22 cellular contexts compared by ENCODE assay signal in the genomic region with DNA sequence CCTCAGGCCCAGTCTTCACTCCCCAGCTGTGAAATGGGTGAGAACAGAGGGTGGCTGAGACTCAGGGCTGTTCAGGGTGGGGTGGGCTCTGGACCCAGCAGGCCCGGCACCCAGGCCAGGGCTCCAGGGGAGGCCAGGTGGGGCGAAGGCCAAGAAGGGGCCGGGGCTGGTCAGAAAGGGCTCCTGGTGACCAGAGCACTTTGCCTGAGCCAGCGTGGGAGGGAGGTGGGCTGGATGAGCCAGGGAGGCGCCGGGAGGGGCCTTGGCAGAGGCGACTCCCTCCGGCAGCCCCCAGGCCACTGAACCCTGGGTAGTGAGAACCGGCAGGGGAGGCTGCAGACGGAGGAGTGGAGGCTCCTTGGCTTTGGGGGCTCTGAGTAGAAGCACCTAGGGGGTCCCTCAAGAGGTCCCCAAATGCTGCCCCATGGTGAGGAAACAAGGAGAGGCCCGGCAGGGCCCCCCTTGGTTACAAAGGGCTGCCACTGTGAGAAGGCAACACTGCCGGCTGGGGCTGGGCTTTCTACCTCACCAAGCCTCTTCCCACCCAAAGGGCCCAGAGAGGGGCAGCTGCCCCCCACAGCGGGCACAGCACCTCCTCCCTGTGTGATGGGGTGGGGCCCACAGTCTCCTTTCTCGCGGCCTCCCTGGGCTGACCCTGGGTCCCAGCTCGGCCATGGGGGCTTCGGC. TPM values are rescaled to one million over a fixed set of nuclear protein-coding genes. Genes with fewer than 3 reads are reported as not detected.
DNase-seq lines count a peak whose midpoint lies in the region; ATAC-seq and TF ChIP-seq lines count a peak whose summit lies in the region.
"Had no signal": no experiment of that assay in that cellular context is flagged by ENCODE, and none has a peak within 500 bp of the region (broad histone marks: within the 10 kb centered on the region; RNA-seq: fewer than 3 reads in every experiment).

No MANE protein-coding gene starts in this region.

- POLR2A ChIA-PET in PC-9 (lab: Charles Lee; ENCODE audit: unreplicated experiment), result no interaction called here

- ATAC-seq in stimulated activated naive CD8-positive, alpha-beta T cell treated with anti-CD3 and anti-CD28 coated beads, Interleukin-15, amount 100 ng/mL, for 72 hours, result peak; percentile 13
- ATAC-seq in stimulated activated naive CD8-positive, alpha-beta T cell treated with anti-CD3 and anti-CD28 coated beads, Interleukin-15, Interleukin-2, amounts not matched to agents 100 U/mL and 50 U/mL, for 24 hours, result no peak
- no peak for ATAC-seq in right cardiac atrium
- no peak for ATAC-seq in activated T-helper 17 cell treated with anti-CD3 and anti-CD28 coated beads, Interleukin-2, amount 50 U/mL, for 72 hours (replicated peaks)
- ATAC-seq: activated T-cell treated with anti-CD3 and anti-CD28 coated beads, Interleukin-2, amount 50 U/mL, for 4 hours; GM12878; GM23338 had no signal

- H3K27me3 ChIP-seq in right cardiac atrium (ENCODE audit: control insufficient read depth, insufficient read depth), result no peaks in the 10 kb centered on the region
- H3K27me3 ChIP-seq in rectal smooth muscle tissue (ENCODE audit: control insufficient read depth, insufficient read depth, low read length), result peaks cover 9% of the 10 kb centered on the region
- H3K27me3 ChIP-seq in PC-9 (ENCODE audit: insufficient read depth, low read depth), result 0 out of 2 replicates have a peak, but pooled peaks cover 11% of the 10 kb centered on the region

- no peak overlapping the region for H3K27ac Mint-ChIP-seq in stimulated activated naive CD8-positive, alpha-beta T cell treated with anti-CD3 and anti-CD28 coated beads, Interleukin-15, amount 100 ng/mL, for 72 hours
- no peak overlapping the region for H3K27ac Mint-ChIP-seq in activated T-helper 17 cell treated with anti-CD3 and anti-CD28 coated beads, Interleukin-2, amount 50 U/mL, for 72 hours
- H3K27ac Mint-ChIP-seq: GM23338 had no signal

- no TSS peak for BruUV-seq in PC-9 (replicated peaks; lab: Mats Ljungman, UMichigan)

- no peaks in the 10 kb centered on the region for H3F3A ChIP-seq in PC-9 (ENCODE audit: insufficient read depth, low read depth)

- no peak for TF ChIP-seq CTCF in PC-9 (conservative IDR thresholded peaks at IDR 0.05)

- H3K36me3 ChIP-seq in rectal smooth muscle tissue (ENCODE audit: control insufficient read depth, insufficient read depth, low read length), result no peaks in the 10 kb centered on the region
- H3K36me3 ChIP-seq in PC-9 (ENCODE audit: low read depth), result no peaks in the 10 kb centered on the region

- no peaks in the 10 kb centered on the region for H4K20me1 ChIP-seq in PC-9 (ENCODE audit: insufficient read depth)

- no peaks in the 10 kb centered on the region for H3K27me3 Mint-ChIP-seq in stimulated activated naive CD8-positive, alpha-beta T cell treated with anti-CD3 and anti-CD28 coated beads, Interleukin-15, amount 100 ng/mL, for 72 hours
- no peaks in the 10 kb centered on the region for H3K27me3 Mint-ChIP-seq in activated T-helper 17 cell treated with anti-CD3 and anti-CD28 coated beads, Interleukin-2, amount 50 U/mL, for 72 hours

- 67% methylated on average over 17 of the region's 17 CpGs for WGBS in right cardiac atrium

- no peaks in the 10 kb centered on the region for H3K9me3 ChIP-seq in right cardiac atrium (ENCODE audit: control insufficient read depth, low read length)
- H3K9me3 ChIP-seq in PC-9 (ENCODE audit: insufficient read depth, low read depth), result no peaks in the 10 kb centered on the region
- H3K9me3 ChIP-seq: Caco-2 had no signal

- no peak overlapping the region for H2AFZ ChIP-seq in PC-9
- H2AFZ ChIP-seq: GM23338 had no signal

- H3K4me2 ChIP-seq in PC-9, result no peak overlapping the region
- H3K4me2 ChIP-seq: GM23338 had no signal

- intact Hi-C loops in right cardiac atrium (cut with DNase I) (no loop called here), PC-9 (cut with micrococcal nuclease; ENCODE audit: unreplicated experiment) (loop anchor here (5.0 kb wide), 1 partner anchor 182 kb away; no protein-coding TSS in a partner anchor)

- H3K9me2 ChIP-seq in PC-9 (ENCODE audit: insufficient read depth), result no peaks in the 10 kb centered on the region

- H3K36me3 Mint-ChIP-seq in activated T-helper 17 cell treated with anti-CD3 and anti-CD28 coated beads, Interleukin-2, amount 50 U/mL, for 72 hours (ENCODE audit: low read depth), result peaks cover 16% of the 10 kb centered on the region
- H3K36me3 Mint-ChIP-seq: type B pancreatic cell had no signal

- CTCF ChIA-PET in PC-9 (lab: Charles Lee), result no interaction called here

- H3K4me1 ChIP-seq in right cardiac atrium (ENCODE audit: control insufficient read depth, insufficient read depth, low read length) (peaks cover 2% of the 10 kb centered on the region), rectal smooth muscle tissue (ENCODE audit: control insufficient read depth, insufficient read depth, low read length) (peaks cover 9% of the 10 kb centered on the region), PC-9 (replicated peaks; ENCODE audit: insufficient read depth) (no peaks in the 10 kb centered on the region)

- H3K4me3 Mint-ChIP-seq in stimulated activated naive CD8-positive, alpha-beta T cell treated with anti-CD3 and anti-CD28 coated beads, Interleukin-15, amount 100 ng/mL, for 72 hours, result no peak overlapping the region
- H3K4me3 Mint-ChIP-seq in activated T-helper 17 cell treated with anti-CD3 and anti-CD28 coated beads, Interleukin-2, amount 50 U/mL, for 72 hours, result no peak overlapping the region
- H3K4me3 Mint-ChIP-seq: activated T-cell treated with anti-CD3 and anti-CD28 coated beads, Interleukin-2, amount 50 U/mL, for 4 hours; GM23338; type B pancreatic cell had no signal

- no peaks in the 10 kb centered on the region for H3K79me2 ChIP-seq in PC-9 (ENCODE audit: low read depth)

- no peak overlapping the region for H3K9ac ChIP-seq in rectal smooth muscle tissue (ENCODE audit: low read length)

- DNase-seq in stimulated activated naive CD8-positive, alpha-beta T cell treated with anti-CD3 and anti-CD28 coated beads, Interleukin-15, amount 100 ng/mL, for 72 hours, result no peak
- no peak for DNase-seq in stimulated activated naive CD8-positive, alpha-beta T cell treated with anti-CD3 and anti-CD28 coated beads, Interleukin-15, Interleukin-2, amounts not matched to agents 100 U/mL and 50 U/mL, for 24 hours
- DNase-seq in right cardiac atrium, result peak; percentile 14 to 68 (median 60)
- no peak for DNase-seq in SKM-1 treated with dmso at 0.1 percent for 144 hours (lab: John Stamatoyannopoulos, UW; ENCODE audit: unreplicated experiment)
- DNase-seq in stimulated activated CD8-positive, alpha-beta memory T cell treated with anti-CD3 and anti-CD28 coated beads, Interleukin-4, amount 100 ng/mL, for 48 hours, result no peak
- no peak for DNase-seq in PC-9
- DNase-seq: activated CD4-positive, alpha-beta T cell treated with anti-CD3 and anti-CD28 coated beads, Interleukin-2, amount 50 U/mL, for 1 hour; activated T-cell treated with anti-CD3 and anti-CD28 coated beads, Interleukin-2, amount 50 U/mL, for 4 hours; Caco-2; NCI-H1694; NCI-H510A had no signal

- no peak overlapping the region for H3K4me3 ChIP-seq in right cardiac atrium (ENCODE audit: low read length)
- no peak overlapping the region for H3K4me3 ChIP-seq in rectal smooth muscle tissue (ENCODE audit: low read length)
- H3K4me3 ChIP-seq in PC-9, result no peak overlapping the region
- H3K4me3 ChIP-seq: GM12878, GM23338, SK-N-MC had no signal

- H3K9me3 Mint-ChIP-seq in stimulated activated naive CD8-positive, alpha-beta T cell treated with anti-CD3 and anti-CD28 coated beads, Interleukin-15, amount 100 ng/mL, for 72 hours, result no peaks in the 10 kb centered on the region
- H3K9me3 Mint-ChIP-seq in activated T-helper 17 cell treated with anti-CD3 and anti-CD28 coated beads, Interleukin-2, amount 50 U/mL, for 72 hours, result no peaks in the 10 kb centered on the region
- H3K9me3 Mint-ChIP-seq: activated T-cell treated with anti-CD3 and anti-CD28 coated beads, Interleukin-2, amount 50 U/mL, for 4 hours; GM23338; type B pancreatic cell had no signal

- H3K4me1 Mint-ChIP-seq in stimulated activated naive CD8-positive, alpha-beta T cell treated with anti-CD3 and anti-CD28 coated beads, Interleukin-15, amount 100 ng/mL, for 72 hours, result peaks cover 83% of the 10 kb centered on the region
- H3K4me1 Mint-ChIP-seq in activated T-helper 17 cell treated with anti-CD3 and anti-CD28 coated beads, Interleukin-2, amount 50 U/mL, for 72 hours, result peaks cover 17% of the 10 kb centered on the region

- H3K27ac ChIP-seq in right cardiac atrium (ENCODE audit: low read length) (no peak overlapping the region), rectal smooth muscle tissue (ENCODE audit: low read depth, low read length) (peak overlapping the region; percentile 8), PC-9 (no peak overlapping the region)
- H3K27ac ChIP-seq: SK-N-MC had no signal

RNA-seq across cellular contexts. Expression of a gene that starts 17.1 kb away (rescaled TPM):
- total RNA-seq in right cardiac atrium (under 1 TPM; 0.11 to 0.82 (median 0.24) TPM), PC-9 (2021) (not detected in 2 replicates)
- polyA plus RNA-seq in right cardiac atrium, result 0.81 TPM
- total RNA-seq in activated T-helper 17 cell treated with anti-CD3 and anti-CD28 coated beads, Interleukin-2, amount 50 U/mL, for 72 hours, result under 1 TPM in 1 of 2 donors, not detected in 1; 0.11 TPM
- total RNA-seq: Caco-2, G401, GM12878, GM23338, HT1080, mononuclear cell had no signal
- polyA plus RNA-seq: AG04450, GM23338, keratinocyte had no signal

RNA-seq across cellular contexts. Expression of a gene that starts 21.7 kb away (rescaled TPM):
- total RNA-seq in right cardiac atrium, result 10 to 100 TPM in 3 of 4 donors, 1 to 10 TPM in 1; 7.6 to 18.3 (median 14.8) TPM
- polyA plus RNA-seq in right cardiac atrium, result 11.7 TPM
- total RNA-seq in activated T-helper 17 cell treated with anti-CD3 and anti-CD28 coated beads, Interleukin-2, amount 50 U/mL, for 72 hours, result 100 to 1,000 TPM; 328 to 423 TPM
- total RNA-seq in PC-9 (2021), result 2.5 and 2.6 TPM in 2 replicates
- total RNA-seq: Caco-2, GM23338 had no signal
- polyA plus RNA-seq: AG04450 had no signal

RNA-seq across cellular contexts. Expression of a gene that starts 35.8 kb away (rescaled TPM):
- not detected for total RNA-seq in right cardiac atrium
- polyA plus RNA-seq in right cardiac atrium, result not detected
- not detected for total RNA-seq in activated T-helper 17 cell treated with anti-CD3 and anti-CD28 coated beads, Interleukin-2, amount 50 U/mL, for 72 hours
- 4.9 and 7.8 TPM in 2 replicates for total RNA-seq in PC-9 (2021)
- total RNA-seq: activated T-cell treated with anti-CD3 and anti-CD28 coated beads, Interleukin-2, amount 50 U/mL, for 4 hours; G401; GM23338; HT1080 had no signal
- polyA plus RNA-seq: AG04450, GM23338 had no signal

RNA-seq across cellular contexts. Expression of a gene that starts 39.8 kb away (rescaled TPM):
- total RNA-seq in right cardiac atrium (not detected), PC-9 (2021) (8.9 and 12.1 TPM in 2 replicates)
- not detected for polyA plus RNA-seq in right cardiac atrium
- total RNA-seq in activated T-helper 17 cell treated with anti-CD3 and anti-CD28 coated beads, Interleukin-2, amount 50 U/mL, for 72 hours, result not detected
- total RNA-seq: activated T-cell treated with anti-CD3 and anti-CD28 coated beads, Interleukin-2, amount 50 U/mL, for 4 hours; G401; GM12878; GM23338; HT1080; mononuclear cell had no signal
- polyA plus RNA-seq: AG04450, GM23338 had no signal

RNA-seq across cellular contexts. Expression of a gene that starts 45.0 kb away (rescaled TPM):
- total RNA-seq in right cardiac atrium (10 to 100 TPM in 3 of 4 donors, 1 to 10 TPM in 1; 9.0 to 58.7 (median 34.1) TPM), PC-9 (2021) (0.60 TPM in 1 of 2 replicates, not detected in the other)
- 63.1 TPM for polyA plus RNA-seq in right cardiac atrium
- 10 to 100 TPM in 1 of 2 donors, 1 to 10 TPM in 1; 2.1 to 26.2 TPM for total RNA-seq in activated T-helper 17 cell treated with anti-CD3 and anti-CD28 coated beads, Interleukin-2, amount 50 U/mL, for 72 hours
- total RNA-seq: activated T-cell treated with anti-CD3 and anti-CD28 coated beads, Interleukin-2, amount 50 U/mL, for 4 hours; G401; GM12878; GM23338; HT1080 had no signal
- polyA plus RNA-seq: AG04450, GM23338 had no signal

Comparison
In these comparisons a context has a peak if more than half of its experiments do, and no peak if none do; other contexts are left out.
1. DNase-seq: peak in right cardiac atrium (3 of 3); none in stimulated activated naive CD8-positive, alpha-beta T cell treated with anti-CD3 and anti-CD28 coated beads, Interleukin-15, amount 100 ng/mL, for 72 hours (0 of 2), stimulated activated naive CD8-positive, alpha-beta T cell treated with anti-CD3 and anti-CD28 coated beads, Interleukin-15, Interleukin-2, amounts not matched to agents 100 U/mL and 50 U/mL, for 24 hours (single experiment), SKM-1 treated with dmso at 0.1 percent for 144 hours (single experiment), stimulated activated CD8-positive, alpha-beta memory T cell treated with anti-CD3 and anti-CD28 coated beads, Interleukin-4, amount 100 ng/mL, for 48 hours (single experiment) and PC-9 (0 of 2).
2. RNA of a gene that starts 21.7 kb away (total RNA-seq): 328 to 423 TPM in activated T-helper 17 cell treated with anti-CD3 and anti-CD28 coated beads, Interleukin-2, amount 50 U/mL, for 72 hours; 7.6 to 18.3 TPM in right cardiac atrium and 2.5 to 2.6 TPM in PC-9; every median in the first group is over 10 times any median in the second.